In the genomic region with DNA sequence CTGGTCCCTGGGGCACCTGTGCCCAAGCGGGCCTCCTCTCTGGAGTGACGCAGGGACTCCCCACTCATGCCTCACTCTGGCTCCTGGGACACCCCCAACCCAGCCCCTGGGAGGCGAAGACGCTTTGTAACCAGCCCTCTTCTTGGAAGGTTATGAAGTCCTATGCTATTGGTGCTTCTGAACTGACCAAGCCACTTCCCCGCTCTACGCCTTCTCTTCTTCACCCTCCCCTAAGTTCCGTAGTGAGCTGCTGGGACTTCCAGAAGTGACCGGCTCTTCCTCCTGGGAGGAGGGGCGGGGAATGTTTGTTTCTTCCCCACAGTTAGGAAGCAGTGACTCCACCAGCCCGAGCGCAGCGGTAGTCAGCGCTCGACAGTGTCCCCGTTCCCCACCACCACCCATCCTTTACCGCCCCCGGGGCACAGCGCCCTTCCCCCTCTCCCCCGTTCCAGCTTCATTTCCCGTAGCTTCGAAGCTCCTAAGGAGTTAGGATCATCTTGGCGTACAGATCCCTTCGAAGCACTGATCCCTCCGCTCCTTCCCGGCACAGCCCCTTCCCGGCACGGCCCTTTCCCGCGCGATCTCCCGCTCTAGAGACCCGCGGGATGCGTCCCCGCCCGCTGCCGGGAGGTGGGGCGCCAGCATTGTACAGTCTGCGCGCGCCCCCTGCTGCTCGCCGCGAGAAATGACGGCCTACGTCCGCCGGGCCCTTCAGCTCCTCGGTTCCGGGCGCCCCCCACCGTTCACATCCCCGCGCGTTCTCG, we compare ENCODE assay signal across 8 cellular contexts. TPM values are rescaled to one million over a fixed set of nuclear protein-coding genes. Genes with fewer than 3 reads are reported as not detected.
DNase-seq lines count a peak whose midpoint lies in the region; ATAC-seq and TF ChIP-seq lines count a peak whose summit lies in the region.

No MANE protein-coding gene starts in this region.

- peak; percentile 94 for ATAC-seq in GM21528 (IDR thresholded peaks at IDR 0.05; ENCODE audit: low FRiP score, unreplicated experiment)

- 6% methylated on average over 21 of the region's 56 CpGs for WGBS in esophagus muscularis mucosa

- H3K9me3 ChIP-seq in OCI-LY7 (ENCODE audit: low read length), result no peaks in the 10 kb centered on the region
- no peaks in the 10 kb centered on the region for H3K9me3 ChIP-seq in esophagus muscularis mucosa
- H3K9me3 ChIP-seq in muscle layer of duodenum (ENCODE audit: control insufficient read depth in 1 of 2, low read length in 2 of 2), result no peaks in the 10 kb centered on the region

- no peak for TF ChIP-seq POLR2A in esophagus muscularis mucosa (IDR thresholded peaks at IDR 0.05; ENCODE audit: low read depth)

- no peaks in the 10 kb centered on the region for H4K20me1 ChIP-seq in OCI-LY7 (ENCODE audit: insufficient read depth, low read length)

- H3K4me2 ChIP-seq in OCI-LY7 (ENCODE audit: low read length), result peak overlapping the region; percentile 70

- CTCF ChIA-PET in OCI-LY7 (lab: Charles Lee; ENCODE audit: unreplicated experiment), result interaction anchor here (0.6 to 1.6 kb wide), 12 partner anchors 9 to 1978 kb away, joined by 3 to 10 read pairs (median 4); no protein-coding TSS in a partner anchor

- POLR2A ChIA-PET in OCI-LY7 (lab: Charles Lee), result interaction anchor here (1.4 kb wide), 1 partner anchor 36 kb away, joined by 3 read pairs; no protein-coding TSS in a partner anchor

- no peaks in the 10 kb centered on the region for H3K4me1 ChIP-seq in OCI-LY7 (ENCODE audit: insufficient read depth, low read length, poor library complexity, severe bottlenecking)
- peaks cover 23 to 31% (median 29%) of the 10 kb centered on the region in 4 donors for H3K4me1 ChIP-seq in esophagus muscularis mucosa
- peaks cover 7 to 25% of the 10 kb centered on the region in 2 donors for H3K4me1 ChIP-seq in muscle layer of duodenum (ENCODE audit: control insufficient read depth in 1 of 2, insufficient read depth in 2 of 2, low read length in 2 of 2)

- intact Hi-C loops in OCI-LY7 (cut with micrococcal nuclease; ENCODE audit: unreplicated experiment) (loop anchor here (1.0 to 2.0 kb wide), 5 partner anchors 36 to 406 kb away; no protein-coding TSS in a partner anchor), esophagus muscularis mucosa (cut with DNase I) (loop anchor here (1.0 to 5.0 kb wide), 4 partner anchors 90 to 280 kb away; a partner anchor contains a TSS)

- H3K79me2 ChIP-seq in OCI-LY7 (ENCODE audit: insufficient read depth, low read depth, low read length), result no peaks in the 10 kb centered on the region

- TF ChIP-seq CTCF in OCI-LY7 (conservative IDR thresholded peaks at IDR 0.05; ENCODE audit: low read length), result peak; percentile 96
- peak in 2 of 3 experiments; percentile 97 to 98 for TF ChIP-seq CTCF in esophagus muscularis mucosa (IDR thresholded peaks at IDR 0.05)

- peak; percentile 56 for TF ChIP-seq EP300 in esophagus muscularis mucosa (IDR thresholded peaks at IDR 0.05)

- H3K4me3 ChIP-seq in OCI-LY7 (ENCODE audit: low read depth, low read length, poor library complexity, severe bottlenecking) (peak overlapping the region; percentile 63), esophagus muscularis mucosa (peak overlapping the region; percentile 54 to 64 (median 62)), muscle layer of duodenum (ENCODE audit: low read depth in 1 of 2, low read length in 2 of 2) (peak overlapping the region; percentile 60 to 63)

- H3K27me3 ChIP-seq in esophagus muscularis mucosa (peaks cover 0 to 70% (median 13%) of the 10 kb centered on the region in 4 donors), muscle layer of duodenum (ENCODE audit: low read depth, low read length) (peaks cover 39% of the 10 kb centered on the region)

- DNase-seq in DMS114 treated with DMSO at 0.1 percent for 48 hours (lab: John Stamatoyannopoulos, UW; ENCODE audit: unreplicated experiment) (peak; percentile 89), HuH-7 (ENCODE audit: low spot score) (peak; percentile 95), OCI-LY7 (ENCODE audit: low spot score) (peak; percentile 82), esophagus muscularis mucosa (ENCODE audit: extremely low spot score) (peak; percentile 97)
- DNase-seq in activated T-cell treated with anti-CD3 and anti-CD28 coated beads, Interleukin-2, amount 50 U/mL, for 1 hour, result peak; percentile 91
- peak; percentile 75 to 81 for DNase-seq in stimulated activated CD8-positive, alpha-beta memory T cell treated with anti-CD3 and anti-CD28 coated beads, Interleukin-7, amount 100 ng/mL, for 1 hour (ENCODE audit: low read depth in 2 of 2)

- no peaks in the 10 kb centered on the region for H3K36me3 ChIP-seq in OCI-LY7 (ENCODE audit: insufficient read depth, low read length)
- H3K36me3 ChIP-seq in esophagus muscularis mucosa, result no peaks in the 10 kb centered on the region
- H3K36me3 ChIP-seq in muscle layer of duodenum (ENCODE audit: control insufficient read depth in 1 of 2, insufficient read depth in 2 of 2, low read length in 2 of 2), result no peaks in the 10 kb centered on the region

- no peak overlapping the region for H3K27ac ChIP-seq in OCI-LY7 (ENCODE audit: low read depth, low read length, poor library complexity, severe bottlenecking)
- H3K27ac ChIP-seq in esophagus muscularis mucosa (replicated peaks in 1 of 4), result peak overlapping the region; percentile 66 to 79 (median 77)
- H3K27ac ChIP-seq in muscle layer of duodenum (ENCODE audit: low read length), result peak overlapping the region; percentile 58

- no peaks in the 10 kb centered on the region for H3K9me2 ChIP-seq in OCI-LY7 (ENCODE audit: insufficient read depth, low read length)

- peak overlapping the region; percentile 56; the same call in 1 of the 2 replicates for H2AFZ ChIP-seq in OCI-LY7 (ENCODE audit: low read length)

- BruUV-seq in OCI-LY7 (replicated peaks; lab: Mats Ljungman, UMichigan), result no TSS peak

RNA-seq across cellular contexts. Expression of a gene that starts 25.3 kb away (rescaled TPM):
- total RNA-seq in OCI-LY7 (2014; rRNA removed; shearing (Covaris generic)), result not detected in 2 replicates
- total RNA-seq in OCI-LY7 (2022), result not detected in 2 replicates
- total RNA-seq in esophagus muscularis mucosa, result not detected

RNA-seq across cellular contexts. Expression of a gene that starts 37.0 kb away (rescaled TPM):
- 32.9 and 42.2 TPM in 2 replicates for total RNA-seq in OCI-LY7 (2014; rRNA removed; shearing (Covaris generic))
- 33.2 and 38.2 TPM in 2 replicates for total RNA-seq in OCI-LY7 (2022)
- 10 to 100 TPM; 12.1 to 19.6 (median 15.4) TPM for total RNA-seq in esophagus muscularis mucosa

RNA-seq across cellular contexts. Expression of a gene that starts 56.0 kb away (rescaled TPM):
- total RNA-seq in OCI-LY7 (2014; rRNA removed; shearing (Covaris generic)), result 25.3 and 25.9 TPM in 2 replicates
- 20.6 and 23.0 TPM in 2 replicates for total RNA-seq in OCI-LY7 (2022)
- total RNA-seq in esophagus muscularis mucosa, result 10 to 100 TPM; 29.0 to 49.0 (median 33.2) TPM

RNA-seq across cellular contexts. Expression of a gene that starts 57.0 kb away (rescaled TPM):
- total RNA-seq in OCI-LY7 (2014; rRNA removed; shearing (Covaris generic)), result 334 and 378 TPM in 2 replicates
- total RNA-seq in OCI-LY7 (2022) (307 and 347 TPM in 2 replicates), esophagus muscularis mucosa (100 to 1,000 TPM; 193 to 244 (median 222) TPM)
